Comparison of ENCODE assay signal across 11 cellular contexts in the genomic region with DNA sequence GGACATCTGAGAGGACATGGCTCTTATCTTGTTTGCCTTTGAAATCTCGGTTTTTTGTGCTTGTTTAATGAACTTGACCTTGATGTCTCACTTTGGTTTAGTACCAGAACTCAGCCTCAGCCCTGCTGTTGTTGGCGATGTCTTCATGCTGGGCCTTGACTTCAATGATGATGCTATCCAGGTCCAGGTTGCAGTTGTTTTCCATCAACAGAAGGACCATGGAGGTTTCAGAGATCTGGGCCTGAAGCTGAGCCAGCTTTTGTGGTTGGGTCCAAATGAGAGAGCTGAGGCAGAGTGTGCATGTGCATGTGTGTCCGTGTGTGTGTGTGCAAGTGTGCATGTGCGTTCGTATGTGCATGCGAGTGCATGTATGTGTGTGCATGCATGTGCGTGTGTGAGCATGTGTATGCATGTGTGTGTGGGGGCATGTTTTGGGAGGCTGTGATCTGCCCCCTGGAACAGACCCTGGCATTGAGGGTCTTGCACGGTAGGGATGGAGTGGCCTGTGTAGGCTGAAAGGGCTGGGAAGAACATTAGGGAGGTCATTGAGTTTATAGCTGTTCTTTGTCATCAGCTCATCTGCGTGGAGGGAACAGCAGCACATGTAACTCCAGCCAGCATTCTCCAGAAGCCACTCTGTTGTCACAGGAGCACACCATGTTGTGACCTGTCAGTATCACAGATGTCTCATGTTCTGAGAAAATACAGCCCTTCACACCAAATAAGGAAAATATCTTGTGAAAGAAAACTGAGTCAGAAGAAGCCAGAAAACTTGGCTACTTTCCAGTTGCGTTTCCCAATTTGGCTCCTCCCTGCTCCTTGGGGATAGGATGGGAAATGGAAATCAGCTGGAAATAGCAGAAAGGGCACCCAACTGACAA. TPM values are rescaled to one million over a fixed set of nuclear protein-coding genes. Genes with fewer than 3 reads are reported as not detected.
DNase-seq lines count a peak whose midpoint lies in the region; TF ChIP-seq lines count a peak whose summit lies in the region.
"Had no signal": no experiment of that assay in that cellular context is flagged by ENCODE, and none has a peak within 500 bp of the region (broad histone marks: within the 10 kb centered on the region; RNA-seq: fewer than 3 reads in every experiment).

No MANE protein-coding gene starts in this region.

- H3K9me3 Mint-ChIP-seq in T-helper 2 cell treated with Interferon-gamma antibody and Interleukin-4, amounts not matched to agents 5 μg/mL and 100 μg/mL, for 36 hours, result no peaks in the 10 kb centered on the region
- H3K9me3 Mint-ChIP-seq in mesothelial cell of epicardium, result no peaks in the 10 kb centered on the region
- H3K9me3 Mint-ChIP-seq: stimulated activated naive CD8-positive, alpha-beta T cell treated with anti-CD3 and anti-CD28 coated beads, Interleukin-15, amount 100 ng/mL, for 72 hours had no signal

- CTCF ChIA-PET in RWPE1 (lab: Yijun Ruan, JAX), result interaction anchor here (0.6 kb wide), 1 partner anchor 10 kb away, joined by 3 read pairs; the partner anchor contains the start of gene KRT82

- H3K27ac Mint-ChIP-seq in T-helper 2 cell treated with Interferon-gamma antibody and Interleukin-4, amounts not matched to agents 5 μg/mL and 100 μg/mL, for 36 hours, result no peak overlapping the region
- no peak overlapping the region for H3K27ac Mint-ChIP-seq in mesothelial cell of epicardium
- H3K27ac Mint-ChIP-seq: stimulated activated naive CD8-positive, alpha-beta T cell treated with anti-CD3 and anti-CD28 coated beads, Interleukin-15, amount 100 ng/mL, for 72 hours had no signal

- DNase-seq in EL (peak; percentile 87), RWPE1 (ENCODE audit: low spot score) (peak; percentile 81), glomerular visceral epithelial cell (ENCODE audit: extremely low spot score) (peak; percentile 38), renal cortical epithelial cell (ENCODE audit: low read depth) (peak; percentile 62), activated T-cell treated with anti-CD3 and anti-CD28 coated beads for 4 hours (no peak), COR-L47 (lab: John Stamatoyannopoulos, UW) (no peak), mesothelial cell of epicardium (ENCODE audit: low spot score in 2 of 2, unreplicated experiment in 2 of 2) (no peak)
- no peak for DNase-seq in T-helper 2 cell treated with Interferon-gamma antibody and Interleukin-4, amounts not matched to agents 5 μg/mL and 100 μg/mL, for 36 hours (ENCODE audit: low spot score)
- DNase-seq: activated CD8-positive, alpha-beta memory T cell treated with anti-CD3 and anti-CD28 coated beads for 24 hours; stimulated activated naive CD8-positive, alpha-beta T cell treated with anti-CD3 and anti-CD28 coated beads, Interleukin-15, amount 100 ng/mL, for 72 hours had no signal

- H3K4me3 Mint-ChIP-seq in T-helper 2 cell treated with Interferon-gamma antibody and Interleukin-4, amounts not matched to agents 5 μg/mL and 100 μg/mL, for 36 hours, result no peak overlapping the region
- H3K4me3 Mint-ChIP-seq in mesothelial cell of epicardium, result no peak overlapping the region
- H3K4me3 Mint-ChIP-seq: stimulated activated naive CD8-positive, alpha-beta T cell treated with anti-CD3 and anti-CD28 coated beads, Interleukin-15, amount 100 ng/mL, for 72 hours had no signal

- POLR2A ChIA-PET in RWPE1 (lab: Yijun Ruan, JAX; ENCODE audit: low non-redundant PET), result no interaction called here

- H3K36me3 Mint-ChIP-seq in T-helper 2 cell treated with Interferon-gamma antibody and Interleukin-4, amounts not matched to agents 5 μg/mL and 100 μg/mL, for 36 hours (ENCODE audit: low read depth), result no peaks in the 10 kb centered on the region
- H3K36me3 Mint-ChIP-seq in mesothelial cell of epicardium, result no peaks in the 10 kb centered on the region

- peaks cover 3% of the 10 kb centered on the region for H3K27me3 Mint-ChIP-seq in T-helper 2 cell treated with Interferon-gamma antibody and Interleukin-4, amounts not matched to agents 5 μg/mL and 100 μg/mL, for 36 hours (ENCODE audit: low read depth)
- H3K27me3 Mint-ChIP-seq in mesothelial cell of epicardium (ENCODE audit: low read depth), result peaks cover 10% of the 10 kb centered on the region

- TF ChIP-seq CTCF in RWPE1 (conservative IDR thresholded peaks at IDR 0.05; ENCODE audit: low read depth), result no peak
- no peak for TF ChIP-seq CTCF in mesothelial cell of epicardium (IDR thresholded peaks at IDR 0.05; ENCODE audit: unreplicated experiment)

- H3K27ac ChIP-seq in RWPE1, result peak overlapping the region; percentile 72
- H3K27ac ChIP-seq: cardiac muscle cell had no signal

- no peaks in the 10 kb centered on the region for H3K4me1 Mint-ChIP-seq in T-helper 2 cell treated with Interferon-gamma antibody and Interleukin-4, amounts not matched to agents 5 μg/mL and 100 μg/mL, for 36 hours (ENCODE audit: low read depth)
- peaks cover 5% of the 10 kb centered on the region for H3K4me1 Mint-ChIP-seq in mesothelial cell of epicardium

RNA-seq across cellular contexts. Expression of gene KRT82, which starts 10.0 kb away (rescaled TPM):
- total RNA-seq in renal cortical epithelial cell (not detected in 2 replicates), mesothelial cell of epicardium (not detected in 3 replicates)
- total RNA-seq: cardiac muscle cell had no signal

RNA-seq across cellular contexts. Expression of gene KRT75, which starts 18.1 kb away (rescaled TPM):
- 0.35 TPM in 1 of 2 replicates, not detected in the other for total RNA-seq in renal cortical epithelial cell
- not detected in 3 replicates for total RNA-seq in mesothelial cell of epicardium
- total RNA-seq: cardiac muscle cell had no signal

RNA-seq across cellular contexts. Expression of gene KRT84, which starts 30.7 kb away (rescaled TPM):
- total RNA-seq in renal cortical epithelial cell, result not detected in 2 replicates
- total RNA-seq in mesothelial cell of epicardium, result not detected in 3 replicates
- total RNA-seq: cardiac muscle cell had no signal

RNA-seq across cellular contexts. Expression of gene KRT6B, which starts 35.8 kb away (rescaled TPM):
- total RNA-seq in renal cortical epithelial cell (0.05 and 2.1 TPM in 2 replicates), mesothelial cell of epicardium (not detected in 3 replicates)
- total RNA-seq: cardiac muscle cell had no signal

RNA-seq across cellular contexts. Expression of gene KRT85, which starts 48.8 kb away (rescaled TPM):
- total RNA-seq in renal cortical epithelial cell, result not detected in 2 replicates
- total RNA-seq in mesothelial cell of epicardium, result not detected in 3 replicates

Comparison
In these comparisons a context has a peak if more than half of its experiments do, and no peak if none do; other contexts are left out.
1. DNase-seq: peak in EL (single experiment), RWPE1 (single experiment), glomerular visceral epithelial cell (single experiment) and renal cortical epithelial cell (single experiment); none in activated T-cell treated with anti-CD3 and anti-CD28 coated beads for 4 hours (single experiment), COR-L47 (single experiment), T-helper 2 cell treated with Interferon-gamma antibody and Interleukin-4, amounts not matched to agents 5 μg/mL and 100 μg/mL, for 36 hours (single experiment) and mesothelial cell of epicardium (0 of 2).